In the genomic region with DNA sequence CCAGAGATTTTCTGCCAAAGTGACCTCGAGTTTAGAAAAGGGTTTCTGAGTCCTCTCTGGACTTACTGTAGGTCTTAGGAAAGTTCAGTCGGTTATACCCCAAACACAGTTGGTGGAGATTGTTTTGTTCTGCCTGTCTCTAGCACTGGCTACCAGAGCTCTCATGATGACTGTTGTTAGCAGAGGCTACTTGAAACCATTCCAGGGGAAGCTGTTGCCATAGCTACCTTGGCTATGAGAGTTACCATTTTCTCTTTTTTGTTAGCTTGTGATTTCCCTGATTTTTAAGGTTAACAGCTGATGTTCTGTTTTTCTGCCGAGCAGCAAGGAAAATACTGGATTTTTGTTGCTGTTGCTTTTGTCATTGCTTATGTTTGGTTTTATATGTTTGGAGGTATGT, we compare ENCODE assay signal across 10 cellular contexts. TPM values are rescaled to one million over a fixed set of nuclear protein-coding genes. Genes with fewer than 3 reads are reported as not detected.
A peak's percentile ranks its signal among the peaks of the same experiment; 100 is the strongest.
DNase-seq lines count a peak whose midpoint lies in the region; FAIRE-seq and TF ChIP-seq lines count a peak whose summit lies in the region.
"Had no signal": no experiment of that assay in that cellular context is flagged by ENCODE, and none has a peak within 500 bp of the region (broad histone marks: within the 10 kb centered on the region; RNA-seq: fewer than 3 reads in every experiment).

No MANE protein-coding gene starts in this region.

- BruUV-seq in OCI-LY7 (replicated peaks; lab: Mats Ljungman, UMichigan): no TSS peak

- CTCF ChIA-PET in OCI-LY7 (lab: Charles Lee; ENCODE audit: unreplicated experiment): no interaction called here

- peak overlapping the region; percentile 95 for H3K27ac Mint-ChIP-seq in progenitor cell of endocrine pancreas

- H3K4me2 ChIP-seq in OCI-LY7 (ENCODE audit: low read length): no peak overlapping the region

- no peaks in the 10 kb centered on the region for H3K27me3 ChIP-seq in esophagus muscularis mucosa

- no peak overlapping the region for H3K9ac ChIP-seq in kidney (ENCODE audit: low read length in 2 of 2)

- FAIRE-seq in kidney (lab: Jason Lieb, UNC): no peak
- FAIRE-seq: GM12878 had no signal

- POLR2A ChIA-PET in OCI-LY7 (lab: Charles Lee): interaction anchor here (0.6 to 1.6 kb wide), 2 partner anchors 8 to 11 kb away, joined by 4 to 7 read pairs; no protein-coding TSS in a partner anchor

- H3K9me3 Mint-ChIP-seq in progenitor cell of endocrine pancreas (ENCODE audit: low read depth): no peaks in the 10 kb centered on the region
- H3K9me3 Mint-ChIP-seq: natural killer cell had no signal

- H3K27me3 Mint-ChIP-seq in progenitor cell of endocrine pancreas: no peaks in the 10 kb centered on the region

- H3K9me2 ChIP-seq in OCI-LY7 (ENCODE audit: insufficient read depth, low read length): no peaks in the 10 kb centered on the region

- H4K20me1 ChIP-seq in OCI-LY7 (ENCODE audit: insufficient read depth, low read length): no peaks in the 10 kb centered on the region

- H3K79me2 ChIP-seq in OCI-LY7 (ENCODE audit: insufficient read depth, low read depth, low read length): no peaks in the 10 kb centered on the region

- H3K27ac ChIP-seq in esophagus muscularis mucosa (replicated peaks in 1 of 4) (peak overlapping the region; percentile 84 to 89 (median 88)), OCI-LY7 (ENCODE audit: low read depth, low read length, poor library complexity, severe bottlenecking) (no peak overlapping the region), kidney (ENCODE audit: low read depth in 2 of 2, low read length in 2 of 2) (no peak overlapping the region)

- peaks cover 50% of the 10 kb centered on the region for H3K4me1 Mint-ChIP-seq in progenitor cell of endocrine pancreas (ENCODE audit: low read depth)

- H3K4me3 Mint-ChIP-seq in progenitor cell of endocrine pancreas (ENCODE audit: low read depth): no peak overlapping the region
- H3K4me3 Mint-ChIP-seq: natural killer cell had no signal

- H3K36me3 ChIP-seq in esophagus muscularis mucosa (peaks cover 6 to 47% (median 26%) of the 10 kb centered on the region in 4 donors), OCI-LY7 (ENCODE audit: insufficient read depth, low read length) (peaks cover 8% of the 10 kb centered on the region; the same call in 1 of the 2 replicates), kidney (ENCODE audit: control insufficient read depth in 1 of 2, insufficient read depth in 2 of 2, low read length in 2 of 2) (peaks cover 0 to 10% of the 10 kb centered on the region in 2 donors)

- intact Hi-C loops in esophagus muscularis mucosa (cut with DNase I): no loop called here
- intact Hi-C loops in OCI-LY7 (cut with micrococcal nuclease; ENCODE audit: unreplicated experiment): no loop called here
- intact Hi-C loops in kidney (cut with DNase I): no loop called here

- H3K4me1 ChIP-seq in esophagus muscularis mucosa (peaks cover 84 to 93% (median 88%) of the 10 kb centered on the region in 4 donors), OCI-LY7 (ENCODE audit: insufficient read depth, low read length, poor library complexity, severe bottlenecking) (peaks cover 9% of the 10 kb centered on the region), kidney (ENCODE audit: control insufficient read depth in 1 of 2, insufficient read depth in 1 of 2, low read depth in 1 of 2, low read length in 2 of 2) (peaks cover 0 to 11% of the 10 kb centered on the region in 2 donors)

- 43% methylated on average over 3 of the region's 3 CpGs for WGBS in esophagus muscularis mucosa

- H3K4me3 ChIP-seq in esophagus muscularis mucosa (no peak overlapping the region), OCI-LY7 (ENCODE audit: low read depth, low read length, poor library complexity, severe bottlenecking) (no peak overlapping the region), kidney (ENCODE audit: low read length in 2 of 2) (no peak overlapping the region)
- H3K4me3 ChIP-seq: GM12878 had no signal

- H2AFZ ChIP-seq in OCI-LY7 (ENCODE audit: low read length): no peak overlapping the region

- H3K9me3 ChIP-seq in esophagus muscularis mucosa (no peaks in the 10 kb centered on the region), OCI-LY7 (ENCODE audit: low read length) (no peaks in the 10 kb centered on the region), kidney (ENCODE audit: control insufficient read depth in 1 of 2, low read length in 2 of 2) (no peaks in the 10 kb centered on the region)

- no peak for TF ChIP-seq EP300 in esophagus muscularis mucosa (IDR thresholded peaks at IDR 0.05)

- no peak for TF ChIP-seq POLR2A in esophagus muscularis mucosa (IDR thresholded peaks at IDR 0.05; ENCODE audit: low read depth)

- DNase-seq in HCEC 1CT (peak; percentile 35), NCI-H774 (lab: John Stamatoyannopoulos, UW) (peak; percentile 87), esophagus muscularis mucosa (ENCODE audit: extremely low spot score) (no peak), progenitor cell of endocrine pancreas (ENCODE audit: low spot score, unreplicated experiment) (no peak), OCI-LY7 (ENCODE audit: low spot score) (no peak), kidney (no peak), OCI-M2 (lab: John Stamatoyannopoulos, UW; ENCODE audit: unreplicated experiment) (no peak)
- DNase-seq in stimulated activated CD4-positive, alpha-beta T cell treated with anti-CD3 and anti-CD28 coated beads, Interleukin-4, amount 100 ng/mL, for 4 hours: no peak
- DNase-seq: natural killer cell had no signal

- TF ChIP-seq CTCF in esophagus muscularis mucosa (IDR thresholded peaks at IDR 0.05): no peak
- no peak for TF ChIP-seq CTCF in progenitor cell of endocrine pancreas (IDR thresholded peaks at IDR 0.05; ENCODE audit: unreplicated experiment)
- TF ChIP-seq CTCF in OCI-LY7 (conservative IDR thresholded peaks at IDR 0.05; ENCODE audit: low read length): no peak
- TF ChIP-seq CTCF in kidney (IDR thresholded peaks at IDR 0.05; ENCODE audit: borderline replicate concordance, extremely low read depth, insufficient read depth): no peak

- H3K36me3 Mint-ChIP-seq in progenitor cell of endocrine pancreas (ENCODE audit: insufficient read depth): peaks cover 13% of the 10 kb centered on the region

RNA-seq across cellular contexts. Expression of a gene that starts 26.7 kb away (rescaled TPM):
- total RNA-seq in esophagus muscularis mucosa (10 to 100 TPM; 49.8 to 82.3 (median 72.1) TPM), progenitor cell of endocrine pancreas (53.1 and 54.4 TPM in 2 replicates), OCI-LY7 (2022) (22.8 and 30.3 TPM in 2 replicates), kidney (123 TPM)
- total RNA-seq in OCI-LY7 (2014; rRNA removed; shearing (Covaris generic)): 12.6 and 16.1 TPM in 2 replicates
- polyA plus RNA-seq in kidney (ENCODE audit: insufficient read depth, low read depth, low replicate concordance): 13.3 TPM

Comparison
In these comparisons a context has a peak if more than half of its experiments do, and no peak if none do; other contexts are left out.
1. DNase-seq: peak in HCEC 1CT (single experiment) and NCI-H774 (single experiment); none in esophagus muscularis mucosa (single experiment), progenitor cell of endocrine pancreas (single experiment), OCI-LY7 (single experiment), kidney (single experiment), stimulated activated CD4-positive, alpha-beta T cell treated with anti-CD3 and anti-CD28 coated beads, Interleukin-4, amount 100 ng/mL, for 4 hours (0 of 2) and OCI-M2 (single experiment).
2. H3K27ac ChIP-seq: peak in esophagus muscularis mucosa (4 of 4); none in OCI-LY7 (single experiment) and kidney (0 of 2).